Comparison of ENCODE assay signal across 8 cellular contexts in the genomic region with DNA sequence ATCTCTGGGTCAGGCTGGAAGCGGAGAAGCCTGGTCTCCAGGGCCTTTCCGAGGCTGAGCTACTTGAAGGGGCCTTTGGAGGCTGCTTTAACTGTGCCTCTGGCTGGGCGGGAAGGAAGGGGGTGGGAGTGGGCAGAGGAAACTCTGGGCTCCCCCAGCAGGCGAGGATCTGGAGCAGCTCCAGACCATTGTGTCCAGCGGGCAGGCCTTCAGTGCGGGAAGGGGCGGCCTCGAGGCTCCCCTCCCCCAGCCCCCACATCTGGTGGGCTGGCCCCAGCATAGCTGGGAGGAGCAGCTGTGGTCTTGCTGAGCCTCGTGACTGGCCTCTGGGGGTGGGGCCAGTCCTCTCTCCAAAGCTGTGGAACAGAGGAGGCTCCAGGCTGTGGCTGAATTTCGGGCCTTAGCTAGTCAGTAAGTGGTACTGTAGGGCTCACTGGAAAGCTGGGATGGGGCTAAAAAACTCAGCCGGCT. TPM values are rescaled to one million over a fixed set of nuclear protein-coding genes. Genes with fewer than 3 reads are reported as not detected.
DNase-seq lines count a peak whose midpoint lies in the region; ATAC-seq and TF ChIP-seq lines count a peak whose summit lies in the region.

No MANE protein-coding gene starts in this region.

- H3K9me3 Mint-ChIP-seq in neural crest cell = no peaks in the 10 kb centered on the region

- peaks cover 41% of the 10 kb centered on the region for H3K27me3 Mint-ChIP-seq in neural crest cell (ENCODE audit: low read depth)

- H3K4me1 Mint-ChIP-seq in neural crest cell = peaks cover 49% of the 10 kb centered on the region

- no peak for ATAC-seq in HG03457 (IDR thresholded peaks at IDR 0.05; ENCODE audit: unreplicated experiment)

- H3K4me3 ChIP-seq in fibroblast of pulmonary artery (replicated peaks; ENCODE audit: low read depth, low read length) = peak overlapping the region; percentile 86

- peak overlapping the region; percentile 89 for H3K27ac Mint-ChIP-seq in neural crest cell (ENCODE audit: unreplicated experiment)

- peak overlapping the region; percentile 88 for H3K4me3 Mint-ChIP-seq in neural crest cell

- no peak for TF ChIP-seq CTCF in AG09319 (IDR thresholded peaks at IDR 0.05; ENCODE audit: low read depth, low read length)
- TF ChIP-seq CTCF in fibroblast of pulmonary artery (IDR thresholded peaks at IDR 0.05; ENCODE audit: low read length, missing control alignments) = no peak
- TF ChIP-seq CTCF in neural crest cell (conservative IDR thresholded peaks at IDR 0.05) = no peak

- DNase-seq in AG09319 (ENCODE audit: extremely low read depth, low read depth) (peak; percentile 59), SHP77 treated with DMSO at 0.1 percent for 48 hours (lab: John Stamatoyannopoulos, UW) (peak; percentile 16), fibroblast of pulmonary artery (ENCODE audit: low read depth) (peak; percentile 95), neural crest cell (ENCODE audit: low read depth, low spot score) (peak; percentile 77), activated gamma-delta T cell treated with Interleukin-2 at 50 U/mL for 16 hours (no peak)
- DNase-seq in stimulated activated CD4-positive, alpha-beta T cell treated with anti-CD3 and anti-CD28 coated beads, Interleukin-15, amount 100 ng/mL, for 24 hours = no peak
- DNase-seq in activated CD4-positive, alpha-beta T cell treated with anti-CD3 and anti-CD28 coated beads, Interleukin-2, amount 50 U/mL, for 4 hours = no peak

- peaks cover 14% of the 10 kb centered on the region for H3K36me3 Mint-ChIP-seq in neural crest cell (ENCODE audit: low read depth)

RNA-seq across cellular contexts. Expression of a gene that starts 3.4 kb away (rescaled TPM):
- total RNA-seq in neural crest cell = 23.2 and 24.2 TPM in 2 replicates

RNA-seq across cellular contexts. Expression of a gene that starts 41.1 kb away (rescaled TPM):
- total RNA-seq in neural crest cell = 51.0 and 52.8 TPM in 2 replicates

RNA-seq across cellular contexts. Expression of a gene that starts 58.7 kb away (rescaled TPM):
- 30.5 and 34.3 TPM in 2 replicates for total RNA-seq in neural crest cell

RNA-seq across cellular contexts. Expression of a gene that starts 59.6 kb away (rescaled TPM):
- total RNA-seq in neural crest cell = 32.1 and 34.3 TPM in 2 replicates

Comparison
In these comparisons a context has a peak if more than half of its experiments do, and no peak if none do; other contexts are left out.
1. DNase-seq: peak in AG09319 (single experiment), SHP77 treated with DMSO at 0.1 percent for 48 hours (single experiment), fibroblast of pulmonary artery (single experiment) and neural crest cell (single experiment); none in stimulated activated CD4-positive, alpha-beta T cell treated with anti-CD3 and anti-CD28 coated beads, Interleukin-15, amount 100 ng/mL, for 24 hours (single experiment), activated CD4-positive, alpha-beta T cell treated with anti-CD3 and anti-CD28 coated beads, Interleukin-2, amount 50 U/mL, for 4 hours (0 of 2) and activated gamma-delta T cell treated with Interleukin-2 at 50 U/mL for 16 hours (single experiment).